Comparison of ENCODE assay signal across 16 cellular contexts in the genomic region with DNA sequence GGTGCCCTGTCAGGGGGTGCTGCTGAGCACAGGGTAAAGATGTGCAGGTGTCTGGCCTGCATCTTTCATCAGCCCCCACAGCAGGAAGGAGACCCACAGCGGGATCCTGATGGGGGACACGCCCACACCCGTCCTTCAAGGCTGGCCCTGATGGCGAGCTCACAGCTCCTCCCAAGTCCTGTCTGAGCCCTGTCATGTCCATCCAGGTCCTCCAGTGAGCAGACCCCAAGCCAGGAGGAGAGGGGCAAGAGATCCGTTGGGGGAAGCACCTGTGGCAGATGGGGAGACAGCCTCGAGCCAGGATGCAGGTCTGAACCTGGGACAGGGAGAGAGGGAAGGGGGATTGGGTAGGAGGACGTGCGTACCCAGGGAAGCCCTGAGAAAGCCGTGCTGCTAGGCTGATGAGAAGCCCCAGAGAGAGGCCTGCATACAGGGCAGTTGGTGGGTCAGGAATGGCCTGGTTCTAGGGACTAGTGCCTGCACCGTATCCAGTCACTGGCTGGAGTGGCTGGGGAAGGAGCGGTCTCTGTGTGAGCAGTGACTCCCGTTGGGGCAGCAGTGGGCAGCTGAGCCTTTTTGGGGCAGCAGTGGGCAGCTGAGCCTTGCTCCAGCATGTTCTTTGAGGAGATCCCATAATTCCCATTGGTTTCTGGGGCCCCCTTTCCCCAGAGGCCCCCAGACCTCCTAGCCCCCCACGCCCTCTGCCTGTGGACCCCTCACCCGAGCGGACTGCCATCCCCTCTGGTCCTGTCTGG.
DNase-seq lines count a peak whose midpoint lies in the region; ATAC-seq and TF ChIP-seq lines count a peak whose summit lies in the region.
"Had no signal": no experiment of that assay in that cellular context is flagged by ENCODE, and none has a peak within 500 bp of the region (broad histone marks: within the 10 kb centered on the region; RNA-seq: fewer than 3 reads in every experiment).

No MANE protein-coding gene starts in this region.

- CTCF ChIA-PET in activated CD4-positive, alpha-beta T cell treated with anti-CD3 and anti-CD28 coated beads for 36 hours (lab: Charles Lee): interaction anchor here (1.1 kb wide), 1 partner anchor 145 kb away, joined by 3 read pairs; no protein-coding TSS in a partner anchor

- ATAC-seq in activated CD4-positive, alpha-beta T cell treated with anti-CD3 and anti-CD28 coated beads for 36 hours: no peak
- ATAC-seq in left lung: no peak

- H3K4me1 ChIP-seq in left lung (peaks cover 16 to 35% of the 10 kb centered on the region in 2 donors), spleen (peaks cover 21 to 69% (median 44%) of the 10 kb centered on the region in 6 donors)

- no peaks in the 10 kb centered on the region for H3K9me3 ChIP-seq in left lung
- H3K9me3 ChIP-seq in spleen: no peaks in the 10 kb centered on the region
- H3K9me3 ChIP-seq: tibial nerve had no signal

- H3K4me3 ChIP-seq in left lung: no peak overlapping the region
- H3K4me3 ChIP-seq in spleen: no peak overlapping the region
- H3K4me3 ChIP-seq: K562, tibial nerve had no signal

- TF ChIP-seq POLR2A in spleen (IDR thresholded peaks at IDR 0.05): no peak

- POLR2A ChIA-PET in activated CD4-positive, alpha-beta T cell treated with anti-CD3 and anti-CD28 coated beads for 36 hours (lab: Charles Lee): no interaction called here

- peaks cover 0 to 10% of the 10 kb centered on the region in 2 donors for H3K27me3 ChIP-seq in left lung
- H3K27me3 ChIP-seq in spleen (replicated peaks in 1 of 7): no peaks in the 10 kb centered on the region
- H3K27me3 ChIP-seq: tibial nerve had no signal

- H3K36me3 ChIP-seq in left lung (no peaks in the 10 kb centered on the region), spleen (no peaks in the 10 kb centered on the region)
- H3K36me3 ChIP-seq: tibial nerve had no signal

- WGBS in spleen, 5 donors: 86 to 94% (median 87%) methylated on average over 13 to 15 of the region's 15 CpGs

- no peaks in the 10 kb centered on the region for H3K9me3 Mint-ChIP-seq in activated CD4-positive, alpha-beta T cell treated with anti-CD3 and anti-CD28 coated beads for 36 hours (ENCODE audit: low read depth)
- no peaks in the 10 kb centered on the region for H3K9me3 Mint-ChIP-seq in activated naive CD8-positive, alpha-beta T cell (ENCODE audit: low read depth)

- H3K27me3 Mint-ChIP-seq in activated CD4-positive, alpha-beta T cell treated with anti-CD3 and anti-CD28 coated beads for 36 hours: peaks cover 2% of the 10 kb centered on the region
- H3K27me3 Mint-ChIP-seq in activated naive CD8-positive, alpha-beta T cell: no peaks in the 10 kb centered on the region

- H3K27ac Mint-ChIP-seq in activated CD4-positive, alpha-beta T cell treated with anti-CD3 and anti-CD28 coated beads for 36 hours: peak overlapping the region; percentile 31
- peak overlapping the region; percentile 79 for H3K27ac Mint-ChIP-seq in activated naive CD8-positive, alpha-beta T cell

- H3K27ac ChIP-seq in left lung (peak overlapping the region in 1 of 2 donors; percentile 63), spleen (peak overlapping the region in 4 of 8 donors; percentile 40 to 75 (median 42))
- H3K27ac ChIP-seq: tibial nerve had no signal

- peak; percentile 3 for DNase-seq in activated CD4-positive, alpha-beta T cell treated with anti-CD3 and anti-CD28 coated beads for 36 hours
- DNase-seq in activated CD4-positive, alpha-beta T cell treated with anti-CD3 and anti-CD28 coated beads, Interleukin-2, amount 50 U/mL, for 4 hours: no peak
- DNase-seq in left lung (peak; percentile 31 to 47), spleen (peak; percentile 70), cerebellar nuclear complex (lab: John Stamatoyannopoulos, UW) (no peak), H4 (ENCODE audit: low spot score) (no peak), NCI-H2107 (lab: John Stamatoyannopoulos, UW) (no peak)
- DNase-seq: anterior cingulate cortex; effector memory CD4-positive, alpha-beta T cell; foreskin melanocyte; NCI-H1436; NCI-H510A; T-helper 9 cell had no signal

- no peak for TF ChIP-seq CTCF in left lung (IDR thresholded peaks at IDR 0.05)
- TF ChIP-seq CTCF in spleen (IDR thresholded peaks at IDR 0.05 in 8 of 11, conservative IDR thresholded peaks at IDR 0.05 in 3 of 11): no peak

- intact Hi-C loops in activated CD4-positive, alpha-beta T cell treated with anti-CD3 and anti-CD28 coated beads for 36 hours (cut with DNase I, micrococcal nuclease): no loop called here
- intact Hi-C loops in left lung (cut with DNase I): no loop called here
- intact Hi-C loops in spleen (cut with DNase I; ENCODE audit: low total_unique reads): no loop called here

- peaks cover 28% of the 10 kb centered on the region for H3K4me1 Mint-ChIP-seq in activated CD4-positive, alpha-beta T cell treated with anti-CD3 and anti-CD28 coated beads for 36 hours
- H3K4me1 Mint-ChIP-seq in activated naive CD8-positive, alpha-beta T cell (ENCODE audit: low read depth): peaks cover 58% of the 10 kb centered on the region

- H3K4me3 Mint-ChIP-seq in activated CD4-positive, alpha-beta T cell treated with anti-CD3 and anti-CD28 coated beads for 36 hours: no peak overlapping the region
- H3K4me3 Mint-ChIP-seq in activated naive CD8-positive, alpha-beta T cell: peak overlapping the region; percentile 44

- H3K36me3 Mint-ChIP-seq in activated CD4-positive, alpha-beta T cell treated with anti-CD3 and anti-CD28 coated beads for 36 hours (ENCODE audit: low read depth): no peaks in the 10 kb centered on the region
- H3K36me3 Mint-ChIP-seq in activated naive CD8-positive, alpha-beta T cell: no peaks in the 10 kb centered on the region

Comparison
In these comparisons a context has a peak if more than half of its experiments do, and no peak if none do; other contexts are left out.
1. DNase-seq: peak in activated CD4-positive, alpha-beta T cell treated with anti-CD3 and anti-CD28 coated beads for 36 hours (single experiment), left lung (2 of 2) and spleen (single experiment); none in activated CD4-positive, alpha-beta T cell treated with anti-CD3 and anti-CD28 coated beads, Interleukin-2, amount 50 U/mL, for 4 hours (0 of 2), cerebellar nuclear complex (0 of 2), H4 (single experiment) and NCI-H2107 (single experiment).